In the genomic region with DNA sequence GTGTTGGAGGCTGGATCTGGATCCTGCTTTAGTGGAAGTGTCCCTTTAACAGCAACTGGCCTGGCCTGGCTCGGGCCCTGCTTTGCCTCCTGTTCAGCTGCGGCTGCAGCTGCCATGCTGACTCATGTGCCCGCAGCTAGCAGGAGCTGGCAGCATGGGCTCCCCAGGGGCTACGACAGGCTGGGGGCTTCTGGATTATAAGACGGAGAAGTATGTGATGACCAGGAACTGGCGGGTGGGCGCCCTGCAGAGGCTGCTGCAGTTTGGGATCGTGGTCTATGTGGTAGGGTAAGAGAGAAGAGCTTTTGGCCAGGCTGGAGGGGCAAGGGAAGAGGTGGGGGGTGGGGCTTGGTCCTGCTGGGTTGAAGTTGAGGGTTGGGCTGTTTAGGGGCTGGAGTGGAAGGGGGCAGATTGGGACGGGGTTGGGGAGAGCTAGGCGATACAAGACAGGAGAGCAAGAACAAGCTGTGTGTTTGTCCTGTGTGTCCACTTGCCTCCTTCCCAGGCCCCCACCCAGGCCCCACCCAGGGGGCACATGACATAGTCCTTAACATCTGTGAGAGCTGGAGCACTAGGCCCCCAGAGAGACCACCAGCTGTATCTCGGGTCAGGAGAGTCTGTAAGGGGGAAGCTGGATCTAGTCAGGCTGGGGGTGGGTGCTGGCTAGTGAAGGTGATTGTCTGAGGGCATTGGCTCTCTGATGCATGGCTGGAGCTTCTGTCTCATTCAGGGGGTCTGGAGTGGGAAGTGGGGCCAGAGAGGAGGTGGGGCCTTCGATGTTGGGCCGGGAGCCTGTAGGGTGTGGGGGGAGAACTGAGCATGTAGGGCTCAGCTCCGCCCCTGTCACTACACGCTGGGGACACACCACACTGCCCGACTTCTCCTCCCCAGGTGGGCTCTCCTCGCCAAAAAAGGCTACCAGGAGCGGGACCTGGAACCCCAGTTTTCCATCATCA, we compare ENCODE assay signal across 1 cellular context.
A peak's percentile ranks its signal among the peaks of the same experiment; 100 is the strongest.
TF ChIP-seq lines count a peak whose summit lies in the region.

TSS of gene P2RX6 (plus strand) at position 115 of the 956 bp plus-strand sequence. CDS start at position 125, 10 bp downstream.

TF ChIP-seq in K562, 482 proteins besides CTCF, POLR2A, EP300 and RAD21 (continued from another document):
- TF ChIP-seq HDAC6 (IDR thresholded peaks at IDR 0.05; ENCODE audit: low read depth, low read length) = no peak
- no peak for TF ChIP-seq ELF2 (CRISPR knock-in tag; IDR thresholded peaks at IDR 0.05)
- no peak for TF ChIP-seq EGR1 (conservative IDR thresholded peaks at IDR 0.05)
- TF ChIP-seq MYBL2 (IDR thresholded peaks at IDR 0.05; ENCODE audit: low read depth) = no peak
- TF ChIP-seq MYBL2 (CRISPR knock-in tag; IDR thresholded peaks at IDR 0.05; ENCODE audit: borderline replicate concordance) = no peak
- TF ChIP-seq U2AF1 (optimal IDR thresholded peaks at IDR 0.05; ENCODE audit: low read depth, low read length) = no peak
- TF ChIP-seq PTRF (tag; IDR thresholded peaks at IDR 0.05) = no peak
- 0 out of 2 replicates have a peak, but pooled peaks have one; percentile 11 for TF ChIP-seq BMI1 (IDR thresholded peaks at IDR 0.05; ENCODE audit: low read length)
- no peak for TF ChIP-seq ZNF707 (CRISPR knock-in tag; conservative IDR thresholded peaks at IDR 0.05)
- TF ChIP-seq VEZF1 (CRISPR knock-in tag; IDR thresholded peaks at IDR 0.05) = no peak
- TF ChIP-seq BRD9 (IDR thresholded peaks at IDR 0.05; ENCODE audit: low read depth, partially characterized antibody) = no peak
